Comparison of ENCODE assay signal across 11 cellular contexts in the genomic region with DNA sequence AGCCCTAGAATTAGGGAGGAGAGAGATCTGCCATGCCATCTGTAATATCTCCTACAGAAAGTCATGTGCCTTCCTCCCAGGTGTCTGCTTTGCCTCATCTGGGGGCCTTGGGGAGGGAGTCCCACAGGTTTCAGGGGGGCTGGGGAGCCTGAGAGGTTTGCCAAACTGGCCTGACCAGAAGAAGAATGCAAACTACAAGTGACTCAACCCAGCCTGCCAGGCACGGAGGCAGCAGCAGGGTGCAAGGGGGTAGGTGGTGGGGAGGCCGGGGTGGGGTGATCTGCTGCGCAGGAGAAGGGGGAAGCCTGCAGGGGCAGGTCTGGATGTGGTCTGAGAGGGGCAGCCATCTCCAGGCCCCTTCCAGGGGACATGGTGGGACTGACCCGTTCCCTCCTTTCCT. TPM values are rescaled to one million over a fixed set of nuclear protein-coding genes. Genes with fewer than 3 reads are reported as not detected.
A peak's percentile ranks its signal among the peaks of the same experiment; 100 is the strongest.
DNase-seq lines count a peak whose midpoint lies in the region; ATAC-seq and TF ChIP-seq lines count a peak whose summit lies in the region.
"Had no signal": no experiment of that assay in that cellular context is flagged by ENCODE, and none has a peak within 500 bp of the region (broad histone marks: within the 10 kb centered on the region; RNA-seq: fewer than 3 reads in every experiment).

No MANE protein-coding gene starts in this region.

- DNase-seq in CD4-positive, alpha-beta memory T cell = no peak
- DNase-seq in endothelial cell (ENCODE audit: low spot score) = no peak
- no peak for DNase-seq in nephron progenitor cell
- DNase-seq in pons (ENCODE audit: low spot score) = no peak
- DNase-seq in nucleus accumbens (lab: John Stamatoyannopoulos, UW) = no peak
- DNase-seq in activated T-cell treated with anti-CD3 and anti-CD28 coated beads, Interleukin-2, amount 50 U/mL, for 1 hour = no peak
- DNase-seq: COR-L47 had no signal

- CTCF ChIA-PET in CD4-positive, alpha-beta memory T cell (lab: Charles Lee; ENCODE audit: partially characterized antibody) = interaction anchor here (2.0 kb wide), 1 partner anchor 9 kb away, joined by 7 read pairs; a partner anchor contains a TSS

- peaks cover 0 to 2% (median 0%) of the 10 kb centered on the region in 8 donors for H3K9me3 Mint-ChIP-seq in CD4-positive, alpha-beta memory T cell
- H3K9me3 Mint-ChIP-seq in endothelial cell (ENCODE audit: unreplicated experiment) (no peaks in the 10 kb centered on the region), nephron progenitor cell (no peaks in the 10 kb centered on the region)
- H3K9me3 Mint-ChIP-seq: T-helper 1 cell treated with Interleukin-12 subunit alpha and Interleukin-12 subunit beta and Interleukin-4 antibody, amounts not matched to agents 30 μg/mL and 1 μg/mL, for 36 hours had no signal

- peaks cover 0 to 11% of the 10 kb centered on the region in 2 donors for H3K36me3 Mint-ChIP-seq in CD4-positive, alpha-beta memory T cell
- H3K36me3 Mint-ChIP-seq in endothelial cell (ENCODE audit: low read depth, unreplicated experiment) (peaks cover 20% of the 10 kb centered on the region), nephron progenitor cell (ENCODE audit: low read depth) (peaks cover 7% of the 10 kb centered on the region)

- H3K4me3 ChIP-seq in CD4-positive, alpha-beta memory T cell (ENCODE audit: low read length in 2 of 2) = no peak overlapping the region
- H3K4me3 ChIP-seq: lung had no signal

- no peak for ATAC-seq in GM21825 (IDR thresholded peaks at IDR 0.05; ENCODE audit: unreplicated experiment)

- H3K27ac Mint-ChIP-seq in CD4-positive, alpha-beta memory T cell = peak overlapping the region in 6 of 7 donors; percentile 59 to 92 (median 74)
- peak overlapping the region; percentile 58 for H3K27ac Mint-ChIP-seq in endothelial cell (ENCODE audit: unreplicated experiment)
- peak overlapping the region; percentile 51 for H3K27ac Mint-ChIP-seq in nephron progenitor cell

- intact Hi-C loops in CD4-positive, alpha-beta memory T cell (cut with micrococcal nuclease) = no loop called here

- H3K27me3 Mint-ChIP-seq in CD4-positive, alpha-beta memory T cell = no peaks in the 10 kb centered on the region
- peaks cover 9% of the 10 kb centered on the region for H3K27me3 Mint-ChIP-seq in endothelial cell (ENCODE audit: unreplicated experiment)
- H3K27me3 Mint-ChIP-seq in nephron progenitor cell (ENCODE audit: low read depth, poor library complexity) = peaks cover 4% of the 10 kb centered on the region

- H3K27ac ChIP-seq in CD4-positive, alpha-beta memory T cell (ENCODE audit: low read depth, low read length) = peak overlapping the region; percentile 8
- peak overlapping the region; percentile 33 for H3K27ac ChIP-seq in KOPT-K1 (ENCODE audit: low read depth, low read length, poor library complexity, severe bottlenecking)

- no peaks in the 10 kb centered on the region for H3K9me3 ChIP-seq in CD4-positive, alpha-beta memory T cell (ENCODE audit: control insufficient read depth in 1 of 2, low read length in 2 of 2)
- H3K9me3 ChIP-seq in KOPT-K1 (ENCODE audit: insufficient read depth, low read length, poor library complexity, severe bottlenecking) = no peaks in the 10 kb centered on the region

- no peaks in the 10 kb centered on the region for H3K36me3 ChIP-seq in CD4-positive, alpha-beta memory T cell (ENCODE audit: insufficient read depth, low read length)
- peaks cover 10% of the 10 kb centered on the region for H3K36me3 ChIP-seq in KOPT-K1 (ENCODE audit: insufficient read depth, low read length)

- TF ChIP-seq CTCF in endothelial cell (IDR thresholded peaks at IDR 0.05; ENCODE audit: unreplicated experiment) (no peak), nephron progenitor cell (IDR thresholded peaks at IDR 0.05) (no peak)

- POLR2A ChIA-PET in CD4-positive, alpha-beta memory T cell (lab: Charles Lee; ENCODE audit: partially characterized antibody) = interaction anchor here (1.0 to 3.9 kb wide), 4 partner anchors 9 to 45 kb away, joined by 3 to 43 read pairs (median 4); a partner anchor contains a TSS

- H3K27me3 ChIP-seq in CD4-positive, alpha-beta memory T cell (ENCODE audit: insufficient read depth, low read length) = no peaks in the 10 kb centered on the region

- peak overlapping the region in 1 of 8 donors; percentile 15 for H3K4me3 Mint-ChIP-seq in CD4-positive, alpha-beta memory T cell
- H3K4me3 Mint-ChIP-seq in endothelial cell (ENCODE audit: unreplicated experiment) (peak overlapping the region; percentile 59), nephron progenitor cell (no peak overlapping the region)
- H3K4me3 Mint-ChIP-seq: T-helper 1 cell treated with Interleukin-12 subunit alpha and Interleukin-12 subunit beta and Interleukin-4 antibody, amounts not matched to agents 30 μg/mL and 1 μg/mL, for 36 hours had no signal

- peaks cover 46% of the 10 kb centered on the region for H3K4me1 ChIP-seq in CD4-positive, alpha-beta memory T cell (ENCODE audit: insufficient read depth, low read length)

- H3K4me1 Mint-ChIP-seq in CD4-positive, alpha-beta memory T cell = peaks cover 28 to 49% (median 39%) of the 10 kb centered on the region in 4 donors
- peaks cover 67% of the 10 kb centered on the region for H3K4me1 Mint-ChIP-seq in endothelial cell (ENCODE audit: unreplicated experiment)
- H3K4me1 Mint-ChIP-seq in nephron progenitor cell = peaks cover 51% of the 10 kb centered on the region

RNA-seq across cellular contexts. Expression of a gene that starts 9.6 kb away (rescaled TPM):
- total RNA-seq in CD4-positive, alpha-beta memory T cell = 10 to 100 TPM; 68.4 to 71.6 TPM
- 10 to 100 TPM; 33.0 to 56.4 TPM for polyA plus RNA-seq in CD4-positive, alpha-beta memory T cell
- total RNA-seq in endothelial cell (ENCODE audit: unreplicated experiment) = 219 TPM
